ENCODE assay signal across 8 cellular contexts in the genomic region with DNA sequence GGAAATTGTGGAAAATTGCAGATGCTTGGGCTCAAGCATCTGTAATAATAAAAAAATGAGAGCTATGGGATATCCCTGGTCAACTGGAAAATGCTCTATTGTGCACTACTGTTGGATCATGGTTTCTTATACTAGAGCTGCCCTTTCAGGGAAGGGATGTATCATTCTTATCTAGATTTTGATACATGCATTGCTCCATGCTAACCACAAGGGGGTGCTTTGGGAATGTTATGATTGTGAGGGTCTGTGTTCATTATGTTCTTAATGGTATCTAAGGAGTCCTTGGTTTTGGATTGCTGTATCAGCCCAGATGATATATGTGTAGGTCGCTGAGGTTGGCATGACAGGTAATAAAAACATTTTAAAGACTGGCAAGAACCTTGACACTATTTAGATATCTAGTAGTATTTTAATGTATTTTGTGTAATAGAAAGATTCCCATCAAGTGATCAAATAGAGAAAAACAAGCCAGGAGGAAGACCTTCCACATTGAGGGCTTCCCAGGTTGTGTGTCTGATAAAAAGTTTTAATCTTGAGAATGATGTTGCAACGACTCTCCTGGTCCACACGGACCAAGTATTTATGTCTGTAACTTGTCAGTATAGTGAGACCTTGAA. TPM values are rescaled to one million over a fixed set of nuclear protein-coding genes. Genes with fewer than 3 reads are reported as not detected.
DNase-seq lines count a peak whose midpoint lies in the region; ATAC-seq, FAIRE-seq and TF ChIP-seq lines count a peak whose summit lies in the region.

No MANE protein-coding gene starts in this region.

- H3K36me3 Mint-ChIP-seq in CD4-positive, alpha-beta T cell (ENCODE audit: low read depth): peaks cover 85% of the 10 kb centered on the region
- H3K36me3 Mint-ChIP-seq in activated B cell treated with CpG ODN at 0.5 μM for 24 hours (ENCODE audit: low read depth): peaks cover 84% of the 10 kb centered on the region

- no peak overlapping the region for H3K27ac ChIP-seq in CD4-positive, alpha-beta T cell (ENCODE audit: low read depth, low read length)
- H3K27ac ChIP-seq in keratinocyte (ENCODE audit: control insufficient read depth, insufficient read depth, low read length): no peak overlapping the region

- H3K4me2 ChIP-seq in keratinocyte (ENCODE audit: control insufficient read depth, extremely low read depth, insufficient read depth, low read depth, low read length): no peak overlapping the region

- no peaks in the 10 kb centered on the region for H3K9me3 ChIP-seq in CD4-positive, alpha-beta T cell (ENCODE audit: control insufficient read depth, low read length)
- no peaks in the 10 kb centered on the region for H3K9me3 ChIP-seq in keratinocyte (ENCODE audit: control insufficient read depth, low read depth, low read length)

- CTCF ChIA-PET in CD4-positive, alpha-beta T cell (lab: Charles Lee): interaction anchor here (0.6 to 1.7 kb wide), 2 partner anchors 78 to 115 kb away, joined by 3 to 4 read pairs; no protein-coding TSS in a partner anchor
- CTCF ChIA-PET in activated B cell treated with CpG ODN at 0.5 μM for 24 hours (lab: Charles Lee): interaction anchor here (0.6 to 4.1 kb wide), 8 partner anchors 9 to 313 kb away, joined by 3 to 31 read pairs (median 4); no protein-coding TSS in a partner anchor

- H3K4me3 ChIP-seq in keratinocyte (ENCODE audit: control insufficient read depth in 2 of 3, extremely low read depth in 1 of 3, insufficient read depth in 2 of 3, low read depth in 1 of 3, low read length in 3 of 3): no peak overlapping the region

- POLR2A ChIA-PET in CD4-positive, alpha-beta T cell (lab: Charles Lee): interaction anchor here (1.2 kb wide), 1 partner anchor 18 kb away, joined by 3 read pairs; no protein-coding TSS in a partner anchor
- POLR2A ChIA-PET in activated B cell treated with CpG ODN at 0.5 μM for 24 hours (lab: Charles Lee): no interaction called here

- H3K4me3 Mint-ChIP-seq in CD4-positive, alpha-beta T cell: no peak overlapping the region
- no peak overlapping the region for H3K4me3 Mint-ChIP-seq in activated B cell treated with CpG ODN at 0.5 μM for 24 hours
- H3K4me3 Mint-ChIP-seq in stimulated activated naive CD8-positive, alpha-beta T cell treated with anti-CD3 and anti-CD28 coated beads, Interleukin-15, amount 100 ng/mL, for 72 hours: no peak overlapping the region

- no peak overlapping the region for H3K9ac ChIP-seq in keratinocyte (ENCODE audit: control insufficient read depth, extremely low read depth, insufficient read depth, low read length)

- no peak overlapping the region for H2AFZ ChIP-seq in keratinocyte (ENCODE audit: control insufficient read depth, low read length)

- H3K79me2 ChIP-seq in keratinocyte (ENCODE audit: control insufficient read depth, insufficient read depth, low read length): no peaks in the 10 kb centered on the region

- no peak for FAIRE-seq in keratinocyte (lab: Jason Lieb, UNC)

- peak; percentile 61 for ATAC-seq in CD4-positive, alpha-beta T cell (ENCODE audit: poor library complexity)
- ATAC-seq in activated B cell treated with CpG ODN at 0.5 μM for 24 hours (ENCODE audit: low read depth) (peak; percentile 46), GM21526 (IDR thresholded peaks at IDR 0.05; ENCODE audit: low FRiP score, unreplicated experiment) (no peak)
- no peak for ATAC-seq in stimulated activated naive CD8-positive, alpha-beta T cell treated with anti-CD3 and anti-CD28 coated beads, Interleukin-15, amount 100 ng/mL, for 72 hours

- no peaks in the 10 kb centered on the region for H3K4me1 ChIP-seq in keratinocyte (ENCODE audit: control insufficient read depth, extremely low read depth, insufficient read depth, low read length)

- H3K36me3 ChIP-seq in keratinocyte (ENCODE audit: control insufficient read depth in 2 of 2, extremely low read depth in 1 of 2, insufficient read depth in 2 of 2, low read length in 2 of 2): peaks cover 14 to 25% of the 10 kb centered on the region in 2 experiments

- H3K27ac Mint-ChIP-seq in CD4-positive, alpha-beta T cell: peak overlapping the region; percentile 37
- H3K27ac Mint-ChIP-seq in activated B cell treated with CpG ODN at 0.5 μM for 24 hours: no peak overlapping the region
- no peak overlapping the region for H3K27ac Mint-ChIP-seq in stimulated activated naive CD8-positive, alpha-beta T cell treated with anti-CD3 and anti-CD28 coated beads, Interleukin-15, amount 100 ng/mL, for 72 hours

- no peaks in the 10 kb centered on the region for H3K9me1 ChIP-seq in keratinocyte (ENCODE audit: control insufficient read depth, extremely low read depth, insufficient read depth, low read length)

- H3K4me1 Mint-ChIP-seq in CD4-positive, alpha-beta T cell (ENCODE audit: low read depth): no peaks in the 10 kb centered on the region
- H3K4me1 Mint-ChIP-seq in activated B cell treated with CpG ODN at 0.5 μM for 24 hours: peaks cover 6% of the 10 kb centered on the region
- H3K4me1 Mint-ChIP-seq in stimulated activated naive CD8-positive, alpha-beta T cell treated with anti-CD3 and anti-CD28 coated beads, Interleukin-15, amount 100 ng/mL, for 72 hours: no peaks in the 10 kb centered on the region

- TF ChIP-seq CTCF in CD4-positive, alpha-beta T cell (IDR thresholded peaks at IDR 0.05): peak; percentile 67
- TF ChIP-seq CTCF in activated B cell treated with CpG ODN at 0.5 μM for 24 hours (IDR thresholded peaks at IDR 0.05): peak; percentile 23
- peak; percentile 25 to 67 (median 56) for TF ChIP-seq CTCF in keratinocyte (optimal IDR thresholded peaks at IDR 0.05 in 1 of 3, IDR thresholded peaks at IDR 0.05 in 1 of 3, conservative IDR thresholded peaks at IDR 0.05 in 1 of 3; ENCODE audit: extremely low read depth in 1 of 3, insufficient read depth in 2 of 3, low read length in 3 of 3)

- intact Hi-C loops in CD4-positive, alpha-beta T cell (cut with DNase I, micrococcal nuclease): loop anchor here (1.0 kb wide), 2 partner anchors 114 to 115 kb away; no protein-coding TSS in a partner anchor
- intact Hi-C loops in activated B cell treated with CpG ODN at 0.5 μM for 24 hours (cut with micrococcal nuclease): loop anchor here (1.0 kb wide), 2 partner anchors 8 to 115 kb away; no protein-coding TSS in a partner anchor

- dilution Hi-C loops in keratinocyte (cut with MboI; ENCODE audit: extremely low pct_ligation_motif_present, low sequenced_read_pairs): no loop called here

- H3K27me3 Mint-ChIP-seq in CD4-positive, alpha-beta T cell: no peaks in the 10 kb centered on the region
- no peaks in the 10 kb centered on the region for H3K27me3 Mint-ChIP-seq in activated B cell treated with CpG ODN at 0.5 μM for 24 hours
- no peaks in the 10 kb centered on the region for H3K27me3 Mint-ChIP-seq in stimulated activated naive CD8-positive, alpha-beta T cell treated with anti-CD3 and anti-CD28 coated beads, Interleukin-15, amount 100 ng/mL, for 72 hours

- no peaks in the 10 kb centered on the region for H3K9me3 Mint-ChIP-seq in CD4-positive, alpha-beta T cell
- H3K9me3 Mint-ChIP-seq in activated B cell treated with CpG ODN at 0.5 μM for 24 hours: no peaks in the 10 kb centered on the region
- H3K9me3 Mint-ChIP-seq in stimulated activated naive CD8-positive, alpha-beta T cell treated with anti-CD3 and anti-CD28 coated beads, Interleukin-15, amount 100 ng/mL, for 72 hours: no peaks in the 10 kb centered on the region

- H3K27me3 ChIP-seq in CD4-positive, alpha-beta T cell (ENCODE audit: control insufficient read depth, insufficient read depth, low read length): no peaks in the 10 kb centered on the region
- H3K27me3 ChIP-seq in keratinocyte (ENCODE audit: control insufficient read depth, extremely low read depth, insufficient read depth, low read length): no peaks in the 10 kb centered on the region

- H4K20me1 ChIP-seq in keratinocyte (ENCODE audit: control insufficient read depth, extremely low read depth, insufficient read depth, low read length): no peaks in the 10 kb centered on the region

- no peak for DNase-seq in CD4-positive, alpha-beta T cell
- DNase-seq in HPDE6-E6E7 (ENCODE audit: extremely low spot score) (peak; percentile 15), activated B cell treated with CpG ODN at 0.5 μM for 24 hours (no peak), keratinocyte (ENCODE audit: low read depth, low spot score) (no peak), medulla oblongata (ENCODE audit: extremely low spot score) (no peak)
- no peak for DNase-seq in activated CD8-positive, alpha-beta memory T cell treated with anti-CD3 and anti-CD28 coated beads for 24 hours
- no peak for DNase-seq in stimulated activated naive CD8-positive, alpha-beta T cell treated with anti-CD3 and anti-CD28 coated beads, Interleukin-15, amount 100 ng/mL, for 72 hours

RNA-seq across cellular contexts. Expression of a gene that starts 49.2 kb away (rescaled TPM):
- 1 to 10 TPM; 2.8 to 2.9 TPM for total RNA-seq in CD4-positive, alpha-beta T cell
- 3.6 and 4.3 TPM in 2 replicates for total RNA-seq in activated B cell treated with CpG ODN at 0.5 μM for 24 hours
- polyA plus RNA-seq in keratinocyte: 1.7 to 3.1 TPM (median 1.8 TPM) in 3 replicates
- polyA plus RNA-seq in keratinocyte (2011; ENCODE audit: low read depth): 0.70 TPM
- polyA plus RNA-seq in keratinocyte (2011; cell fraction: cytosol; rRNA removed): 0.32 and 0.56 TPM in 2 replicates
- 5.4 and 7.6 TPM in 2 replicates for polyA plus RNA-seq in keratinocyte (2011; cell fraction: nucleus; rRNA removed)
- polyA plus RNA-seq in keratinocyte (2012; ENCODE audit: low replicate concordance): 1.4 and 1.7 TPM in 2 replicates
- polyA minus RNA-seq in keratinocyte: 1.4 to 4.3 TPM (median 3.0 TPM) in 3 replicates
- 1.3 TPM for polyA minus RNA-seq in keratinocyte (2011; cell fraction: cytosol; rRNA and poly(A)+ RNA removed)
- 3.0 and 5.4 TPM in 2 replicates for polyA minus RNA-seq in keratinocyte (2011; cell fraction: nucleus; rRNA and poly(A)+ RNA removed)

Comparison
In these comparisons a context has a peak if more than half of its experiments do, and no peak if none do; other contexts are left out.
1. ATAC-seq: peak in CD4-positive, alpha-beta T cell (single experiment) and activated B cell treated with CpG ODN at 0.5 μM for 24 hours (single experiment); none in GM21526 (single experiment) and stimulated activated naive CD8-positive, alpha-beta T cell treated with anti-CD3 and anti-CD28 coated beads, Interleukin-15, amount 100 ng/mL, for 72 hours (single experiment).
2. Peak in every context shown above with its lines, with median percentiles within 50 percentile points of each other: CTCF ChIP-seq.